In the genomic region with DNA sequence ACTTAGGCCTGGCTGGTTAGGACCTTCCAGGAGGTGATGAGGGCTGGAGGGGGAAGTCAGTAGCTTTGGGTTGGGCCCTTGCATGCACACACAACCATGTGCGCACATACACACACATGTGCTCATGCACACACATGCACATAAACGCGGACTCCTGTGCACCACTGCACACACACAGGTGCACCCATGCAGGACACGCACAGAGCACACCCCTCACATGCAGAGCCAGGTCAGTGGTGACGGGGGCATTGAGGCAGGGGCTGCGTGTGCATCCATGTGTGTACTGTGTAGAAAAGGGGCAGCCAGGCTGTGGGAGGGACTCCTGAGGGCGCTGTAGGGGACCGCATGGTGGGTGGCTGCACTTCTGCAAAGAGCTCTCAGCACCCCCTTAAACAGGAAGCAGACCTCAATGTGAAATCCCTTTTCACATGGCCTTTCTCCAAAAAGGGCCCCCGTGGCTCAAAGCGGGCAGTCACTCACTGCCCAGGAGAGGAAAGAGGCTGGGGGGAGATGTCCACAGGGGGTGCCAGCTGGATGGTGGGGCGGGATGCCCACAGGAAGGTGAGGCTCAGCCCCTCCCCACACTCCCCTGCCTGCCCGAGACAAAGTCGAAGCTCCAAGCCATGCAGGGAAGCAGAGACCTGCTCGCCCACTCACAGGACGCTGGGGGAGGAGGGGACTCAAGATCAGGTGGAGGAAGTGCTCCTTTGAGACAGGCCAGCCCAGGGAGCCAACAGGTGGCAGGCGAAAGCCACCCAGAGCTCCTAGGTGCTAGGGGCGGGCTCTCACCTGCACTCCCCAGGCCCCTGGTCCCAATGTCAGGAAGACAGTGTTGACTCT, we compare ENCODE assay signal across 7 cellular contexts.
A peak's percentile ranks its signal among the peaks of the same experiment; 100 is the strongest.
DNase-seq lines count a peak whose midpoint lies in the region; ATAC-seq lines count a peak whose summit lies in the region.

No MANE protein-coding gene starts in this region.

- peak overlapping the region; percentile 67 for H2BK12ac ChIP-seq in neuronal stem cell (ENCODE audit: low read length)

- H3K4me2 ChIP-seq in neuronal stem cell (ENCODE audit: insufficient read depth, low read length, poor library complexity, severe bottlenecking) = no peak overlapping the region

- peak overlapping the region; percentile 54 for H3K4me3 Mint-ChIP-seq in activated CD8-positive, alpha-beta T cell treated with anti-CD3 and anti-CD28 coated beads, Interleukin-2, amount 10 ng/mL, durations not matched to agents 7 days and 5 days

- H2AFZ ChIP-seq in neuronal stem cell (ENCODE audit: low read length) = no peak overlapping the region

- peaks cover 8 to 23% of the 10 kb centered on the region in 2 donors for H3K36me3 ChIP-seq in neuronal stem cell (replicated peaks in 1 of 2; ENCODE audit: control insufficient read depth in 2 of 2, insufficient read depth in 2 of 2, low read length in 2 of 2)

- H2BK120ac ChIP-seq in neuronal stem cell (ENCODE audit: low read depth, low read length) = no peak overlapping the region

- H3K9ac ChIP-seq in neuronal stem cell (ENCODE audit: low read depth, low read length, poor library complexity) = no peak overlapping the region

- H4K8ac ChIP-seq in neuronal stem cell (ENCODE audit: low read depth, low read length) = peak overlapping the region; percentile 52

- H3K14ac ChIP-seq in neuronal stem cell (ENCODE audit: low read length) = peak overlapping the region; percentile 79

- no peaks in the 10 kb centered on the region for H3K9me3 Mint-ChIP-seq in activated CD8-positive, alpha-beta T cell treated with anti-CD3 and anti-CD28 coated beads, Interleukin-2, amount 10 ng/mL, durations not matched to agents 7 days and 5 days (ENCODE audit: insufficient read depth)

- peaks cover 12 to 23% of the 10 kb centered on the region in 2 donors for H3K4me1 ChIP-seq in neuronal stem cell (ENCODE audit: control insufficient read depth in 2 of 2, insufficient read depth in 1 of 2, low read depth in 1 of 2, low read length in 2 of 2)

- CTCF ChIA-PET in activated CD8-positive, alpha-beta T cell treated with anti-CD3 and anti-CD28 coated beads, Interleukin-2, amount 10 ng/mL, durations not matched to agents 7 days and 5 days (lab: Charles Lee) = interaction anchor here (0.6 to 4.5 kb wide), 21 partner anchors 10 to 239 kb away, joined by 3 to 36 read pairs (median 4); a partner anchor contains a TSS

- peak overlapping the region; percentile 21 for H3K27ac ChIP-seq in neuronal stem cell (replicated peaks; ENCODE audit: low read length)

- H4K91ac ChIP-seq in neuronal stem cell (ENCODE audit: low read depth, low read length, poor library complexity) = peak overlapping the region; percentile 31

- POLR2A ChIA-PET in activated CD8-positive, alpha-beta T cell treated with anti-CD3 and anti-CD28 coated beads, Interleukin-2, amount 10 ng/mL, durations not matched to agents 7 days and 5 days (lab: Charles Lee) = interaction anchor here (1.5 kb wide), 2 partner anchors 10 kb away, joined by 6 to 7 read pairs; no protein-coding TSS in a partner anchor

- WGBS in neuronal stem cell (ENCODE audit: extremely low coverage in 2 of 2, insufficient read length in 2 of 2, insufficient replicate concordance in 1 of 2), 2 donors = no CpG with 5 or more reads among the region's 17 CpGs

- H2BK5ac ChIP-seq in neuronal stem cell (ENCODE audit: low read length) = peak overlapping the region; percentile 71

- H3K36me3 Mint-ChIP-seq in activated CD8-positive, alpha-beta T cell treated with anti-CD3 and anti-CD28 coated beads, Interleukin-2, amount 10 ng/mL, durations not matched to agents 7 days and 5 days (ENCODE audit: low read depth) = peaks cover 64% of the 10 kb centered on the region

- peak overlapping the region; percentile 91 for H3K27ac Mint-ChIP-seq in activated CD8-positive, alpha-beta T cell treated with anti-CD3 and anti-CD28 coated beads, Interleukin-2, amount 10 ng/mL, durations not matched to agents 7 days and 5 days

- H2AK5ac ChIP-seq in neuronal stem cell (ENCODE audit: low read depth, low read length) = peak overlapping the region; percentile 48

- H3K18ac ChIP-seq in neuronal stem cell (ENCODE audit: low read length) = peak overlapping the region; percentile 82

- DNase-seq in activated CD8-positive, alpha-beta T cell treated with anti-CD3 and anti-CD28 coated beads, Interleukin-2, amount 10 ng/mL, durations not matched to agents 7 days and 5 days = peak; percentile 47
- no peak for DNase-seq in neuronal stem cell (ENCODE audit: low spot score)
- DNase-seq in NCI-H1048 (lab: John Stamatoyannopoulos, UW) = no peak
- no peak for DNase-seq in retina
- no peak for DNase-seq in NCI-H226

- no peaks in the 10 kb centered on the region for H3K9me3 ChIP-seq in neuronal stem cell (replicated peaks in 1 of 2; ENCODE audit: control insufficient read depth in 2 of 2, insufficient read depth in 1 of 2, low read depth in 1 of 2, low read length in 2 of 2)

- peaks cover 50% of the 10 kb centered on the region for H3K4me1 Mint-ChIP-seq in activated CD8-positive, alpha-beta T cell treated with anti-CD3 and anti-CD28 coated beads, Interleukin-2, amount 10 ng/mL, durations not matched to agents 7 days and 5 days (ENCODE audit: low read depth)

- no peaks in the 10 kb centered on the region for H3K79me1 ChIP-seq in neuronal stem cell (ENCODE audit: low read depth, low read length)

- peak overlapping the region; percentile 81 for H3K4ac ChIP-seq in neuronal stem cell (ENCODE audit: low read length)

- ATAC-seq in GM19035 (IDR thresholded peaks at IDR 0.05; ENCODE audit: unreplicated experiment) (peak; percentile 41), HG03025 (IDR thresholded peaks at IDR 0.05; ENCODE audit: low FRiP score, unreplicated experiment) (peak; percentile 54)
- peak; percentile 42 for ATAC-seq in activated CD8-positive, alpha-beta T cell treated with anti-CD3 and anti-CD28 coated beads, Interleukin-2, amount 10 ng/mL, durations not matched to agents 7 days and 5 days

- no peaks in the 10 kb centered on the region for H3K27me3 ChIP-seq in neuronal stem cell (ENCODE audit: control insufficient read depth in 3 of 3, insufficient read depth in 3 of 3, low read depth in 1 of 3, low read length in 3 of 3)

- H2BK15ac ChIP-seq in neuronal stem cell (ENCODE audit: low read length) = peak overlapping the region; percentile 91

- H3K4me3 ChIP-seq in neuronal stem cell (ENCODE audit: low read length in 2 of 2) = peak overlapping the region in 1 of 2 donors; percentile 60

- H3K23ac ChIP-seq in neuronal stem cell (ENCODE audit: low read depth, low read length, poor library complexity) = peak overlapping the region; percentile 90

- no peaks in the 10 kb centered on the region for H3K27me3 Mint-ChIP-seq in activated CD8-positive, alpha-beta T cell treated with anti-CD3 and anti-CD28 coated beads, Interleukin-2, amount 10 ng/mL, durations not matched to agents 7 days and 5 days (ENCODE audit: low read depth)
